Comparison of ENCODE assay signal across 11 cellular contexts in genomic region chr11:125167292-125167953, GRCh38. TPM values are rescaled to one million over a fixed set of nuclear protein-coding genes. Genes with fewer than 3 reads are reported as not detected.
A peak's percentile ranks its signal among the peaks of the same experiment; 100 is the strongest.
DNase-seq lines count a peak whose midpoint lies in the region; ATAC-seq, FAIRE-seq and TF ChIP-seq lines count a peak whose summit lies in the region.
"Had no signal": no experiment of that assay in that cellular context is flagged by ENCODE, and none has a peak within 500 bp of the region (broad histone marks: within the 10 kb centered on the region; RNA-seq: fewer than 3 reads in every experiment).

No MANE protein-coding gene starts in this region.

- H3K18ac ChIP-seq in mesendoderm (ENCODE audit: low read length), result peak overlapping the region; percentile 69

- no peak overlapping the region for H3K23ac ChIP-seq in mesendoderm (ENCODE audit: low read length)

- peaks cover 22 to 77% (median 67%) of the 10 kb centered on the region in 4 donors for H3K4me1 ChIP-seq in esophagus muscularis mucosa
- peaks cover 28% of the 10 kb centered on the region for H3K4me1 ChIP-seq in mesendoderm (ENCODE audit: control insufficient read depth, low read depth, low read length)
- peaks cover 31% of the 10 kb centered on the region for H3K4me1 ChIP-seq in suprapubic skin

- H3K4ac ChIP-seq in mesendoderm (ENCODE audit: low read depth, low read length), result peak overlapping the region; percentile 27

- ATAC-seq in GM21381 (IDR thresholded peaks at IDR 0.05; ENCODE audit: unreplicated experiment) (no peak), HG03439 (IDR thresholded peaks at IDR 0.05; ENCODE audit: unreplicated experiment) (no peak)

- H2AK5ac ChIP-seq in mesendoderm (ENCODE audit: low read length), result no peak overlapping the region

- TF ChIP-seq EP300 in esophagus muscularis mucosa (IDR thresholded peaks at IDR 0.05) (no peak), suprapubic skin (IDR thresholded peaks at IDR 0.05) (no peak)

- H2BK120ac ChIP-seq in mesendoderm (ENCODE audit: low read depth, low read length), result no peak overlapping the region

- no peak overlapping the region for H2BK5ac ChIP-seq in mesendoderm (ENCODE audit: low read length)

- no peak overlapping the region for H4K8ac ChIP-seq in mesendoderm (ENCODE audit: low read depth, low read length)

- H3K4me2 ChIP-seq in mesendoderm (ENCODE audit: low read length), result peak overlapping the region; percentile 53

- H3K27ac ChIP-seq in esophagus muscularis mucosa (replicated peaks in 1 of 4), result peak overlapping the region; percentile 76 to 90 (median 87)
- H3K27ac ChIP-seq in mesendoderm (ENCODE audit: low read depth, low read length), result no peak overlapping the region
- peak overlapping the region; percentile 11 for H3K27ac ChIP-seq in suprapubic skin

- H3K4me3 ChIP-seq in esophagus muscularis mucosa (peak overlapping the region; percentile 72 to 77 (median 74)), mesendoderm (ENCODE audit: low read length) (no peak overlapping the region), suprapubic skin (peak overlapping the region; percentile 67)

- H4K5ac ChIP-seq in mesendoderm (ENCODE audit: low read length), result no peak overlapping the region

- TF ChIP-seq POLR2A in esophagus muscularis mucosa (IDR thresholded peaks at IDR 0.05; ENCODE audit: low read depth), result no peak
- no peak for TF ChIP-seq POLR2A in suprapubic skin (IDR thresholded peaks at IDR 0.05)

- peak overlapping the region; percentile 78 for H3K9ac ChIP-seq in mesendoderm (ENCODE audit: low read length)

- H3K56ac ChIP-seq in mesendoderm (ENCODE audit: low read length), result peak overlapping the region; percentile 76

- H2BK15ac ChIP-seq in mesendoderm (replicated peaks; ENCODE audit: low read depth), result no peak overlapping the region

- 58% methylated on average over 16 of the region's 28 CpGs for WGBS in esophagus muscularis mucosa
- WGBS in mesendoderm (ENCODE audit: extremely low coverage, insufficient coverage, low lambda C conversion rate), result no CpG with 5 or more reads among the region's 28 CpGs
- WGBS in suprapubic skin, result 80% methylated on average over 24 of the region's 28 CpGs

- H3K9me3 ChIP-seq in esophagus muscularis mucosa (no peaks in the 10 kb centered on the region), suprapubic skin (no peaks in the 10 kb centered on the region)

- H3K36me3 ChIP-seq in esophagus muscularis mucosa, result no peaks in the 10 kb centered on the region
- no peaks in the 10 kb centered on the region for H3K36me3 ChIP-seq in mesendoderm (ENCODE audit: control insufficient read depth, insufficient read depth, low read length)
- H3K36me3 ChIP-seq in suprapubic skin, result no peaks in the 10 kb centered on the region

- TF ChIP-seq CTCF in esophagus muscularis mucosa (IDR thresholded peaks at IDR 0.05) (no peak), suprapubic skin (IDR thresholded peaks at IDR 0.05) (no peak)

- DNase-seq in RPMI7951 (ENCODE audit: low read depth) (peak; percentile 19), esophagus muscularis mucosa (ENCODE audit: extremely low spot score) (no peak), mesendoderm (peak; percentile 75), suprapubic skin (ENCODE audit: low spot score in 2 of 2) (no peak), GM19239 (ENCODE audit: insufficient read length, low spot score) (no peak), NCI-H1105 (lab: John Stamatoyannopoulos, UW) (no peak)
- DNase-seq: NCI-H446 treated with DMSO at 0.1 percent for 48 hours, T1000 had no signal

- no peaks in the 10 kb centered on the region for H3K79me1 ChIP-seq in mesendoderm (ENCODE audit: low read length)

- peaks cover 0 to 14% (median 0%) of the 10 kb centered on the region in 4 donors for H3K27me3 ChIP-seq in esophagus muscularis mucosa
- no peaks in the 10 kb centered on the region for H3K27me3 ChIP-seq in mesendoderm (ENCODE audit: insufficient read depth, low read length, poor library complexity)
- peaks cover 23% of the 10 kb centered on the region for H3K27me3 ChIP-seq in suprapubic skin

- no peak for FAIRE-seq in GM19239 (lab: Jason Lieb, UNC)

- intact Hi-C loops in esophagus muscularis mucosa (cut with DNase I), result loop anchor here (5.0 kb wide), 2 partner anchors 55 to 330 kb away; partner anchors contain the start of gene FEZ1

- no peaks in the 10 kb centered on the region for H3K79me2 ChIP-seq in mesendoderm (ENCODE audit: control insufficient read depth, insufficient read depth, low read length)

RNA-seq across cellular contexts. Expression of gene PKNOX2, which starts 2.9 kb away (rescaled TPM):
- 2.1 and 2.8 TPM in 2 replicates for total RNA-seq in RPMI7951 (2014; rRNA removed; shearing (Covaris generic))
- total RNA-seq in esophagus muscularis mucosa, result 1 to 10 TPM in 3 of 4 donors, under 1 TPM in 1; 0.83 to 4.1 (median 2.5) TPM
- 0.46 TPM for polyA plus RNA-seq in mesendoderm (2013, experiment 1 of 2)
- 0.59 TPM for polyA plus RNA-seq in mesendoderm (2013, experiment 2 of 2)
- 1 to 10 TPM; 1.5 to 8.2 (median 3.6) TPM for total RNA-seq in suprapubic skin
- total RNA-seq: HT-29 had no signal

RNA-seq across cellular contexts. Expression of gene TMEM218, which starts 56.0 kb away (rescaled TPM):
- total RNA-seq in RPMI7951 (2014; rRNA removed; shearing (Covaris generic)), result 37.2 and 38.0 TPM in 2 replicates
- total RNA-seq in esophagus muscularis mucosa, result 10 to 100 TPM; 13.1 to 20.4 (median 15.5) TPM
- polyA plus RNA-seq in mesendoderm (2013, experiment 1 of 2), result 9.3 TPM
- polyA plus RNA-seq in mesendoderm (2013, experiment 2 of 2), result 9.7 TPM
- total RNA-seq in suprapubic skin, result 10 to 100 TPM in 3 of 4 donors, 1 to 10 TPM in 1; 9.9 to 19.9 (median 14.6) TPM

Comparison
In these comparisons a context has a peak if more than half of its experiments do, and no peak if none do; other contexts are left out.
1. DNase-seq: peak in RPMI7951 (single experiment) and mesendoderm (single experiment); none in esophagus muscularis mucosa (single experiment), suprapubic skin (0 of 2), GM19239 (single experiment) and NCI-H1105 (single experiment).